8 cellular contexts compared by ENCODE assay signal in the genomic region with DNA sequence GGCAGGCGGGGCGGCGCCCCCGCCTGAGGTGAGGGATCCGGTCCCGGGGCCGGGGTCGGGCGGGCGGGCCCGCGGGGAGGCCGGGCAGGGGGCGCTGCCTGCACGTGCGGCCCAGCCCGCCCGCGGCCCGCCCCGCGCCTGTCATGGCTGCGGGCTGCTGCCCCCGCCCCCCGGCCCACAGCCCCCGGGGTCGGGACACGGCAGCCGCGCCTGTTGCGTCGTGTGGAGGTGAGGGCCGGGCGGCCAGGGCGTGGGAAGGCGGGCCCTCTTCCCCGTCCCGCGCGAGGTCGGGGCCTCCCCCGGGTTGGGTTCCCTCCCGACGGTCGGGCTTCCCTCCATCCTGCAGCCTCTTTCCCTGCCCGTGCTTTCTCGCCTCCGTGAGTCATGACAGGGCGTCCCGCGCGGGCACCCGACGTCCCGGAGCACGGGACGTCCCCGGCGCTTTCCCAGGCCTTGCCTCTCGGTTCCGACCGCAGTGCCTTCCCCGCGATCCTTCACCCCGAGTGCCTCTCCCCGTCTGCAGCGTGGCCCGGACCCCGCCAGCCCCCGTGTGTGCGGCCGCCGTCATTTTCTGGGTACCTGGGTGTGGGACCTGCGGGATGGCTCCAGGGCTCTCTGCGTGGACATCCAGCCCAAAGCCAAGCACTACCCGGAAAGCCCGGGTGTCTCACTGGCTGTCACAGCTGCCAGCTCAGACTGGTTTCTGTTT.
DNase-seq lines count a peak whose midpoint lies in the region; ATAC-seq lines count a peak whose summit lies in the region.

No MANE protein-coding gene starts in this region.

- H3K27me3 Mint-ChIP-seq in memory B cell: no peaks in the 10 kb centered on the region

- peak overlapping the region; percentile 74 to 90 (median 82) for H3K4me3 ChIP-seq in BLaER1 treated with 17β-estradiol and CSF1 and Interleukin-3, amounts not matched to agents 10 nM and 100 nM
- H3K4me3 ChIP-seq in effector memory CD4-positive, alpha-beta T cell (ENCODE audit: insufficient read depth, low read depth, low read length, poor library complexity, severe bottlenecking): peak overlapping the region; percentile 82

- DNase-seq in M059J (ENCODE audit: low read depth) (peak; percentile 69), memory B cell (ENCODE audit: low spot score in 2 of 2) (peak; percentile 24 to 45)
- peak; percentile 82 for DNase-seq in activated CD8-positive, alpha-beta memory T cell treated with anti-CD3 and anti-CD28 coated beads for 24 hours
- DNase-seq in effector memory CD4-positive, alpha-beta T cell: peak; percentile 47 to 59 (median 52)
- DNase-seq in stimulated activated CD8-positive, alpha-beta memory T cell treated with anti-CD3 and anti-CD28 coated beads, Interleukin-12 subunit alpha, Interleukin-12 subunit beta, amount 100 ng/mL, for 1 hour (ENCODE audit: low read depth): peak; percentile 18

- peak overlapping the region; percentile 86 to 98 (median 94) for H3K4me2 ChIP-seq in BLaER1 treated with 17β-estradiol and CSF1 and Interleukin-3, amounts not matched to agents 10 nM and 100 nM

- no peaks in the 10 kb centered on the region; a peak in 1 of 22 replicates for H3K36me3 ChIP-seq in BLaER1 treated with 17β-estradiol and CSF1 and Interleukin-3, amounts not matched to agents 10 nM and 100 nM
- H3K36me3 ChIP-seq in effector memory CD4-positive, alpha-beta T cell (ENCODE audit: control insufficient read depth, insufficient read depth, low read length): no peaks in the 10 kb centered on the region

- no peaks in the 10 kb centered on the region for H3K36me3 Mint-ChIP-seq in memory B cell

- H3K27ac Mint-ChIP-seq in memory B cell: peak overlapping the region; percentile 89

- H3K9ac ChIP-seq in BLaER1 treated with 17β-estradiol and CSF1 and Interleukin-3, amounts not matched to agents 10 nM and 100 nM: peak overlapping the region; percentile 77 to 94 (median 88)

- H3K4me3 Mint-ChIP-seq in memory B cell: peak overlapping the region; percentile 91

- peaks cover 0 to 32% (median 17%) of the 10 kb centered on the region in 11 experiments; a peak in 15 of 22 replicates for H4K20me1 ChIP-seq in BLaER1 treated with 17β-estradiol and CSF1 and Interleukin-3, amounts not matched to agents 10 nM and 100 nM

- no peaks in the 10 kb centered on the region for H3K27me3 ChIP-seq in BLaER1 treated with 17β-estradiol and CSF1 and Interleukin-3, amounts not matched to agents 10 nM and 100 nM
- H3K27me3 ChIP-seq in effector memory CD4-positive, alpha-beta T cell (replicated peaks; ENCODE audit: control insufficient read depth, insufficient read depth, low read length, poor library complexity, severe bottlenecking): no peaks in the 10 kb centered on the region

- ATAC-seq in GM19452 (IDR thresholded peaks at IDR 0.05; ENCODE audit: unreplicated experiment) (peak; percentile 18), memory B cell (ENCODE audit: low read depth) (peak; percentile 10), HG03457 (IDR thresholded peaks at IDR 0.05; ENCODE audit: unreplicated experiment) (no peak)

- H3K4me1 Mint-ChIP-seq in memory B cell: peaks cover 28% of the 10 kb centered on the region

- H3K9me3 Mint-ChIP-seq in memory B cell: no peaks in the 10 kb centered on the region

- no peaks in the 10 kb centered on the region for H3K9me3 ChIP-seq in BLaER1 treated with 17β-estradiol and CSF1 and Interleukin-3, amounts not matched to agents 10 nM and 100 nM (replicated peaks in 1 of 11)
- no peaks in the 10 kb centered on the region for H3K9me3 ChIP-seq in effector memory CD4-positive, alpha-beta T cell (ENCODE audit: control insufficient read depth, low read length)

- peak overlapping the region in 10 of 11 experiments; percentile 58 to 93 (median 86); a peak in 21 of 22 replicates for H3K27ac ChIP-seq in BLaER1 treated with 17β-estradiol and CSF1 and Interleukin-3, amounts not matched to agents 10 nM and 100 nM
- peak overlapping the region; percentile 50 for H3K27ac ChIP-seq in effector memory CD4-positive, alpha-beta T cell (ENCODE audit: insufficient read depth, low read length, poor library complexity, severe bottlenecking)

- H3K4me1 ChIP-seq in BLaER1 treated with 17β-estradiol and CSF1 and Interleukin-3, amounts not matched to agents 10 nM and 100 nM: peaks cover 12 to 34% (median 30%) of the 10 kb centered on the region in 10 experiments
- no peaks in the 10 kb centered on the region for H3K4me1 ChIP-seq in effector memory CD4-positive, alpha-beta T cell (ENCODE audit: control insufficient read depth, insufficient read depth, low read length, poor library complexity, severe bottlenecking)

Comparison
In these comparisons a context has a peak if more than half of its experiments do, and no peak if none do; other contexts are left out.
1. DNase-seq: peak in every context shown above with its lines; median percentile 82 in activated CD8-positive, alpha-beta memory T cell treated with anti-CD3 and anti-CD28 coated beads for 24 hours; 69 in M059J; 52 in effector memory CD4-positive, alpha-beta T cell; 34 in memory B cell; 18 in stimulated activated CD8-positive, alpha-beta memory T cell treated with anti-CD3 and anti-CD28 coated beads, Interleukin-12 subunit alpha, Interleukin-12 subunit beta, amount 100 ng/mL, for 1 hour.